17 cellular contexts compared by ENCODE assay signal in genomic region chr3:77149382-77149781, GRCh38.
DNase-seq lines count a peak whose midpoint lies in the region; ATAC-seq and TF ChIP-seq lines count a peak whose summit lies in the region.
"Had no signal": no experiment of that assay in that cellular context is flagged by ENCODE, and none has a peak within 500 bp of the region (broad histone marks: within the 10 kb centered on the region; RNA-seq: fewer than 3 reads in every experiment).

No MANE protein-coding gene starts in this region.

- H3K79me2 ChIP-seq in SU-DHL-6 (ENCODE audit: insufficient read depth, low read length), result no peaks in the 10 kb centered on the region

- no peaks in the 10 kb centered on the region for H4K20me1 ChIP-seq in SU-DHL-6 (ENCODE audit: low read depth, low read length)

- peaks cover 29% of the 10 kb centered on the region for H3F3A ChIP-seq in SU-DHL-6 (ENCODE audit: insufficient read depth)

- no peaks in the 10 kb centered on the region for H3K9me3 ChIP-seq in SU-DHL-6 (ENCODE audit: insufficient read depth, low read length)
- H3K9me3 ChIP-seq: A549, Caco-2 had no signal

- no peak overlapping the region for H2AFZ ChIP-seq in SU-DHL-6 (ENCODE audit: low read depth, low read length, severe bottlenecking)

- peak overlapping the region; percentile 34 for H3K4me2 ChIP-seq in SU-DHL-6 (ENCODE audit: low read depth, low read length, poor library complexity, severe bottlenecking)
- H3K4me2 ChIP-seq: A549 had no signal

- peak overlapping the region; percentile 98 for H3K27ac ChIP-seq in SU-DHL-6 (ENCODE audit: low read depth, low read length)
- H3K27ac ChIP-seq: A549 had no signal

- peaks cover 4% of the 10 kb centered on the region for H3K9me3 Mint-ChIP-seq in glutamatergic neuron (ENCODE audit: unreplicated experiment)

- peak overlapping the region; percentile 43 for H3K4me3 Mint-ChIP-seq in glutamatergic neuron (ENCODE audit: unreplicated experiment)
- H3K4me3 Mint-ChIP-seq: CD14-positive monocyte; CD8-positive, alpha-beta memory T cell had no signal

- peaks cover 34% of the 10 kb centered on the region for H3K4me1 Mint-ChIP-seq in glutamatergic neuron (ENCODE audit: low read depth, unreplicated experiment)
- H3K4me1 Mint-ChIP-seq: CD14-positive monocyte; CD8-positive, alpha-beta memory T cell had no signal

- H3K9me2 ChIP-seq in SU-DHL-6 (replicated peaks; ENCODE audit: insufficient read depth, low read length), result no peaks in the 10 kb centered on the region

- peak overlapping the region; percentile 42 for H3K27ac Mint-ChIP-seq in glutamatergic neuron (ENCODE audit: unreplicated experiment)
- H3K27ac Mint-ChIP-seq: CD14-positive monocyte; CD8-positive, alpha-beta memory T cell had no signal

- H3K36me3 ChIP-seq in SU-DHL-6 (ENCODE audit: low read length), result no peaks in the 10 kb centered on the region

- no peaks in the 10 kb centered on the region for H3K27me3 ChIP-seq in SU-DHL-6 (ENCODE audit: low read length)

- H3K4me3 ChIP-seq in SU-DHL-6 (ENCODE audit: insufficient read depth, low read length, poor library complexity, severe bottlenecking), result no peak overlapping the region
- H3K4me3 ChIP-seq: A549, GM12878 had no signal

- DNase-seq in NCI-H69 (lab: John Stamatoyannopoulos, UW) (peak; percentile 47), glutamatergic neuron (no peak), cerebellum (ENCODE audit: low spot score) (no peak), NOMO-1 (lab: John Stamatoyannopoulos, UW; ENCODE audit: unreplicated experiment in 2 of 2) (no peak)
- DNase-seq: Caco-2; CD8-positive, alpha-beta memory T cell; DMS53; GOT3; HCEC 1CT; IMR-90; KBM-7 had no signal

- ATAC-seq in HG03460 (IDR thresholded peaks at IDR 0.05; ENCODE audit: unreplicated experiment) (no peak), HG03469 (IDR thresholded peaks at IDR 0.05; ENCODE audit: unreplicated experiment) (no peak)
- ATAC-seq: A549, GM12878 had no signal

- peak overlapping the region; percentile 13; the same call in 1 of the 2 replicates for H3K9ac ChIP-seq in SU-DHL-6 (ENCODE audit: low read length)

- peaks cover 2% of the 10 kb centered on the region for H3K27me3 Mint-ChIP-seq in glutamatergic neuron (ENCODE audit: unreplicated experiment)
- H3K27me3 Mint-ChIP-seq: CD8-positive, alpha-beta memory T cell had no signal

- no peaks in the 10 kb centered on the region for H3K36me3 Mint-ChIP-seq in glutamatergic neuron (ENCODE audit: unreplicated experiment)
- H3K36me3 Mint-ChIP-seq: CD14-positive monocyte; CD8-positive, alpha-beta memory T cell had no signal

- no peak for TF ChIP-seq CTCF in SU-DHL-6 (IDR thresholded peaks at IDR 0.05; ENCODE audit: insufficient read depth, low read length, poor library complexity, severe bottlenecking)
- no peak for TF ChIP-seq CTCF in glutamatergic neuron (IDR thresholded peaks at IDR 0.05; ENCODE audit: partially characterized antibody, unreplicated experiment)
